8 cellular contexts compared by ENCODE assay signal in genomic region chr5:1008451-1009358, GRCh38. TPM values are rescaled to one million over a fixed set of nuclear protein-coding genes. Genes with fewer than 3 reads are reported as not detected.
A peak's percentile ranks its signal among the peaks of the same experiment; 100 is the strongest.
DNase-seq lines count a peak whose midpoint lies in the region; ATAC-seq and TF ChIP-seq lines count a peak whose summit lies in the region.

Gene NKD2, plus strand, starts transcription at chr5:1008802. Its CDS starts 256 bp downstream, at chr5:1009058.

- no peaks in the 10 kb centered on the region for H3K9me3 Mint-ChIP-seq in activated T-cell treated with anti-CD3 and anti-CD28 coated beads, Interleukin-2, amount 50 U/mL, for 4 hours

- no peak within 1 kb of the TSS for H3K27ac ChIP-seq in prostate gland

- no peaks in the 10 kb centered on the region for H3K36me3 Mint-ChIP-seq in activated T-cell treated with anti-CD3 and anti-CD28 coated beads, Interleukin-2, amount 50 U/mL, for 4 hours (ENCODE audit: insufficient read depth)

- ATAC-seq in activated T-cell treated with anti-CD3 and anti-CD28 coated beads, Interleukin-2, amount 50 U/mL, for 4 hours: peak; percentile 69 to 79
- peak; percentile 23 for ATAC-seq in Right ventricle myocardium inferior
- ATAC-seq in HG02885 (IDR thresholded peaks at IDR 0.05; ENCODE audit: poor library complexity, unreplicated experiment): no peak

- WGBS in prostate gland: under 1% methylated on average over 26 of the region's 108 CpGs

- no peaks in the 10 kb centered on the region for H3K9me3 ChIP-seq in prostate gland

- DNase-seq in stimulated activated CD4-positive, alpha-beta T cell treated with anti-CD3 and anti-CD28 coated beads, Interleukin-12 subunit alpha, Interleukin-12 subunit beta, amount 100 ng/mL, for 4 hours: peak; percentile 56
- DNase-seq in stimulated activated CD4-positive, alpha-beta T cell treated with anti-CD3 and anti-CD28 coated beads, Interleukin-1b, Interleukin-23, amount 100 ng/mL, for 48 hours: no peak
- peak; percentile 27 for DNase-seq in NCI-H1105 treated with DMSO at 0.1 percent for 48 hours (lab: John Stamatoyannopoulos, UW)
- DNase-seq in activated T-cell treated with anti-CD3 and anti-CD28 coated beads, Interleukin-2, amount 50 U/mL, for 4 hours: peak; percentile 36
- DNase-seq in Right ventricle myocardium inferior (ENCODE audit: missing footprints): no peak
- DNase-seq in prostate gland (ENCODE audit: low spot score): no peak
- DNase-seq in A172 (ENCODE audit: low spot score): no peak

- H3K36me3 ChIP-seq in prostate gland: no peaks in the 10 kb centered on the region

- intact Hi-C loops in Right ventricle myocardium inferior (cut with DNase I): no loop called here
- intact Hi-C loops in prostate gland (cut with DNase I): loop anchor here (5.0 kb wide), 1 partner anchor 129 kb away; no protein-coding TSS in a partner anchor

- no peaks in the 10 kb centered on the region for H3K27me3 ChIP-seq in prostate gland (replicated peaks; ENCODE audit: insufficient read depth)

- H3K4me1 Mint-ChIP-seq in activated T-cell treated with anti-CD3 and anti-CD28 coated beads, Interleukin-2, amount 50 U/mL, for 4 hours (ENCODE audit: low read depth): peaks cover 21% of the 10 kb centered on the region

- H3K27me3 Mint-ChIP-seq in activated T-cell treated with anti-CD3 and anti-CD28 coated beads, Interleukin-2, amount 50 U/mL, for 4 hours (ENCODE audit: low read depth): peaks cover 52% of the 10 kb centered on the region

- H3K4me3 ChIP-seq in prostate gland: peak within 1 kb of the TSS; percentile 39 to 47

- peak; percentile 30 to 77 (median 58) for TF ChIP-seq CTCF in prostate gland (IDR thresholded peaks at IDR 0.05)

- peaks cover 9% of the 10 kb centered on the region for H3K4me1 ChIP-seq in prostate gland (replicated peaks)

- H3K4me3 Mint-ChIP-seq in activated T-cell treated with anti-CD3 and anti-CD28 coated beads, Interleukin-2, amount 50 U/mL, for 4 hours: peak within 1 kb of the TSS; percentile 60

- TF ChIP-seq POLR2A in prostate gland (IDR thresholded peaks at IDR 0.05): no peak

RNA-seq across cellular contexts. Expression of gene NKD2, which starts in this region (rescaled TPM):
- total RNA-seq in activated T-cell treated with anti-CD3 and anti-CD28 coated beads, Interleukin-2, amount 50 U/mL, for 4 hours: under 1 TPM; 0.54 to 0.94 (median 0.58) TPM
- total RNA-seq in Right ventricle myocardium inferior (4.4 TPM), prostate gland (10 to 100 TPM in 1 of 2 donors, 1 to 10 TPM in 1; 2.9 to 22.1 TPM)
- total RNA-seq in A172 (2014; rRNA removed; shearing (Covaris generic)): 4.3 TPM in 1 of 2 replicates, not detected in the other

Comparison
In these comparisons a context has a peak if more than half of its experiments do, and no peak if none do; other contexts are left out.
1. DNase-seq: peak in stimulated activated CD4-positive, alpha-beta T cell treated with anti-CD3 and anti-CD28 coated beads, Interleukin-12 subunit alpha, Interleukin-12 subunit beta, amount 100 ng/mL, for 4 hours (single experiment) and NCI-H1105 treated with DMSO at 0.1 percent for 48 hours (single experiment); none in stimulated activated CD4-positive, alpha-beta T cell treated with anti-CD3 and anti-CD28 coated beads, Interleukin-1b, Interleukin-23, amount 100 ng/mL, for 48 hours (single experiment), Right ventricle myocardium inferior (single experiment), prostate gland (single experiment) and A172 (single experiment).
2. Peak in DNase-seq and ATAC-seq in activated T-cell treated with anti-CD3 and anti-CD28 coated beads, Interleukin-2, amount 50 U/mL, for 4 hours; RNA of the gene not detected or under 1 TPM.